In the genomic region with DNA sequence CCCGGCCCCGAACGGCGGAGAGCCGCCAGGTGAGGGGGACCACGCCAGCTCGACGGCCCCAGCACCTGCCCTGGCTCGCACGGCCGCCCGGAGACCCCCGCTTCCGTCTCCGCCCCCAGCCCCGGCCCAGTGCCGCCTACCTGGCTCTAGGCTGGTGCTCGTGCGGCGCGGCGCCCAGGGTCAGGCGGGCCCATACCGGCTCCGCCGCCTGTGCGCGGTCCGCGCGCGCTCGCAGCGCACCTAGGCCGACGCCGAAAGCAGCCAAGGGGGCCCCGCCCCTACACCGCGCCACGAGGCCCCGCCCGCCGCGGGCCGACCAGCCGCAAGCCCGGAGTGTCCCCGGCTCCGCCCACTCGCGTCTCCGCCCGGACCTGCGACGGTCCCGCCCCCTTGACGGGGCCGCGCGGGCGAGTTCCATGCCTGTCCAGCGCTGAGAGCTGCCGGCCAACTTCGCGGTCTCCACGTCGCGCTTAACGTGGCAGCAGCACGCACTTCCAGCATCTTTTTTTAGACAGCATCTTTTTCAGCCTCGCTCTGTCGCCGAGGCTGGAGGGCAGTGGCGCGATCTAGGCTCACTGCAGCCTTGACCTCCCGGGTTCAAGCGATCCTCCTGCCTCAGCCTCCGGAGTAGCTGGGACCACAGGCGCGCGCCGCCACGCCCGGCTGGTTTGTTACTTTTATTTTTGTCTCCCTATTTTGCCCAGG, we compare ENCODE assay signal across 1 cellular context.
A peak's percentile ranks its signal among the peaks of the same experiment; 100 is the strongest.
TF ChIP-seq lines count a peak whose summit lies in the region.

A gene with protein sequence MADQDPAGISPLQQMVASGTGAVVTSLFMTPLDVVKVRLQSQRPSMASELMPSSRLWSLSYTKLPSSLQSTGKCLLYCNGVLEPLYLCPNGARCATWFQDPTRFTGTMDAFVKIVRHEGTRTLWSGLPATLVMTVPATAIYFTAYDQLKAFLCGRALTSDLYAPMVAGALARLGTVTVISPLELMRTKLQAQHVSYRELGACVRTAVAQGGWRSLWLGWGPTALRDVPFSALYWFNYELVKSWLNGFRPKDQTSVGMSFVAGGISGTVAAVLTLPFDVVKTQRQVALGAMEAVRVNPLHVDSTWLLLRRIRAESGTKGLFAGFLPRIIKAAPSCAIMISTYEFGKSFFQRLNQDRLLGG (minus strand): TSS at position 253 of the 705 bp plus-strand sequence. CDS start 1,261 bp downstream, outside the sequence.

TF ChIP-seq in H1, 55 proteins besides CTCF, POLR2A, EP300 and RAD21:
- TF ChIP-seq, protein P1, sequence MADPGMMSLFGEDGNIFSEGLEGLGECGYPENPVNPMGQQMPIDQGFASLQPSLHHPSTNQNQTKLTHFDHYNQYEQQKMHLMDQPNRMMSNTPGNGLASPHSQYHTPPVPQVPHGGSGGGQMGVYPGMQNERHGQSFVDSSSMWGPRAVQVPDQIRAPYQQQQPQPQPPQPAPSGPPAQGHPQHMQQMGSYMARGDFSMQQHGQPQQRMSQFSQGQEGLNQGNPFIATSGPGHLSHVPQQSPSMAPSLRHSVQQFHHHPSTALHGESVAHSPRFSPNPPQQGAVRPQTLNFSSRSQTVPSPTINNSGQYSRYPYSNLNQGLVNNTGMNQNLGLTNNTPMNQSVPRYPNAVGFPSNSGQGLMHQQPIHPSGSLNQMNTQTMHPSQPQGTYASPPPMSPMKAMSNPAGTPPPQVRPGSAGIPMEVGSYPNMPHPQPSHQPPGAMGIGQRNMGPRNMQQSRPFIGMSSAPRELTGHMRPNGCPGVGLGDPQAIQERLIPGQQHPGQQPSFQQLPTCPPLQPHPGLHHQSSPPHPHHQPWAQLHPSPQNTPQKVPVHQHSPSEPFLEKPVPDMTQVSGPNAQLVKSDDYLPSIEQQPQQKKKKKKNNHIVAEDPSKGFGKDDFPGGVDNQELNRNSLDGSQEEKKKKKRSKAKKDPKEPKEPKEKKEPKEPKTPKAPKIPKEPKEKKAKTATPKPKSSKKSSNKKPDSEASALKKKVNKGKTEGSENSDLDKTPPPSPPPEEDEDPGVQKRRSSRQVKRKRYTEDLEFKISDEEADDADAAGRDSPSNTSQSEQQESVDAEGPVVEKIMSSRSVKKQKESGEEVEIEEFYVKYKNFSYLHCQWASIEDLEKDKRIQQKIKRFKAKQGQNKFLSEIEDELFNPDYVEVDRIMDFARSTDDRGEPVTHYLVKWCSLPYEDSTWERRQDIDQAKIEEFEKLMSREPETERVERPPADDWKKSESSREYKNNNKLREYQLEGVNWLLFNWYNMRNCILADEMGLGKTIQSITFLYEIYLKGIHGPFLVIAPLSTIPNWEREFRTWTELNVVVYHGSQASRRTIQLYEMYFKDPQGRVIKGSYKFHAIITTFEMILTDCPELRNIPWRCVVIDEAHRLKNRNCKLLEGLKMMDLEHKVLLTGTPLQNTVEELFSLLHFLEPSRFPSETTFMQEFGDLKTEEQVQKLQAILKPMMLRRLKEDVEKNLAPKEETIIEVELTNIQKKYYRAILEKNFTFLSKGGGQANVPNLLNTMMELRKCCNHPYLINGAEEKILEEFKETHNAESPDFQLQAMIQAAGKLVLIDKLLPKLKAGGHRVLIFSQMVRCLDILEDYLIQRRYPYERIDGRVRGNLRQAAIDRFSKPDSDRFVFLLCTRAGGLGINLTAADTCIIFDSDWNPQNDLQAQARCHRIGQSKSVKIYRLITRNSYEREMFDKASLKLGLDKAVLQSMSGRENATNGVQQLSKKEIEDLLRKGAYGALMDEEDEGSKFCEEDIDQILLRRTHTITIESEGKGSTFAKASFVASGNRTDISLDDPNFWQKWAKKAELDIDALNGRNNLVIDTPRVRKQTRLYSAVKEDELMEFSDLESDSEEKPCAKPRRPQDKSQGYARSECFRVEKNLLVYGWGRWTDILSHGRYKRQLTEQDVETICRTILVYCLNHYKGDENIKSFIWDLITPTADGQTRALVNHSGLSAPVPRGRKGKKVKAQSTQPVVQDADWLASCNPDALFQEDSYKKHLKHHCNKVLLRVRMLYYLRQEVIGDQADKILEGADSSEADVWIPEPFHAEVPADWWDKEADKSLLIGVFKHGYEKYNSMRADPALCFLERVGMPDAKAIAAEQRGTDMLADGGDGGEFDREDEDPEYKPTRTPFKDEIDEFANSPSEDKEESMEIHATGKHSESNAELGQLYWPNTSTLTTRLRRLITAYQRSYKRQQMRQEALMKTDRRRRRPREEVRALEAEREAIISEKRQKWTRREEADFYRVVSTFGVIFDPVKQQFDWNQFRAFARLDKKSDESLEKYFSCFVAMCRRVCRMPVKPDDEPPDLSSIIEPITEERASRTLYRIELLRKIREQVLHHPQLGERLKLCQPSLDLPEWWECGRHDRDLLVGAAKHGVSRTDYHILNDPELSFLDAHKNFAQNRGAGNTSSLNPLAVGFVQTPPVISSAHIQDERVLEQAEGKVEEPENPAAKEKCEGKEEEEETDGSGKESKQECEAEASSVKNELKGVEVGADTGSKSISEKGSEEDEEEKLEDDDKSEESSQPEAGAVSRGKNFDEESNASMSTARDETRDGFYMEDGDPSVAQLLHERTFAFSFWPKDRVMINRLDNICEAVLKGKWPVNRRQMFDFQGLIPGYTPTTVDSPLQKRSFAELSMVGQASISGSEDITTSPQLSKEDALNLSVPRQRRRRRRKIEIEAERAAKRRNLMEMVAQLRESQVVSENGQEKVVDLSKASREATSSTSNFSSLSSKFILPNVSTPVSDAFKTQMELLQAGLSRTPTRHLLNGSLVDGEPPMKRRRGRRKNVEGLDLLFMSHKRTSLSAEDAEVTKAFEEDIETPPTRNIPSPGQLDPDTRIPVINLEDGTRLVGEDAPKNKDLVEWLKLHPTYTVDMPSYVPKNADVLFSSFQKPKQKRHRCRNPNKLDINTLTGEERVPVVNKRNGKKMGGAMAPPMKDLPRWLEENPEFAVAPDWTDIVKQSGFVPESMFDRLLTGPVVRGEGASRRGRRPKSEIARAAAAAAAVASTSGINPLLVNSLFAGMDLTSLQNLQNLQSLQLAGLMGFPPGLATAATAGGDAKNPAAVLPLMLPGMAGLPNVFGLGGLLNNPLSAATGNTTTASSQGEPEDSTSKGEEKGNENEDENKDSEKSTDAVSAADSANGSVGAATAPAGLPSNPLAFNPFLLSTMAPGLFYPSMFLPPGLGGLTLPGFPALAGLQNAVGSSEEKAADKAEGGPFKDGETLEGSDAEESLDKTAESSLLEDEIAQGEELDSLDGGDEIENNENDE (IDR thresholded peaks at IDR 0.05; ENCODE audit: insufficient replicate concordance, low read length) = no peak
- TF ChIP-seq, protein P2, sequence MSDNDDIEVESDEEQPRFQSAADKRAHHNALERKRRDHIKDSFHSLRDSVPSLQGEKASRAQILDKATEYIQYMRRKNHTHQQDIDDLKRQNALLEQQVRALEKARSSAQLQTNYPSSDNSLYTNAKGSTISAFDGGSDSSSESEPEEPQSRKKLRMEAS (IDR thresholded peaks at IDR 0.05) = peak; percentile 48
- TF ChIP-seq, protein P3, sequence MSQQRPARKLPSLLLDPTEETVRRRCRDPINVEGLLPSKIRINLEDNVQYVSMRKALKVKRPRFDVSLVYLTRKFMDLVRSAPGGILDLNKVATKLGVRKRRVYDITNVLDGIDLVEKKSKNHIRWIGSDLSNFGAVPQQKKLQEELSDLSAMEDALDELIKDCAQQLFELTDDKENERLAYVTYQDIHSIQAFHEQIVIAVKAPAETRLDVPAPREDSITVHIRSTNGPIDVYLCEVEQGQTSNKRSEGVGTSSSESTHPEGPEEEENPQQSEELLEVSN (IDR thresholded peaks at IDR 0.05) = 0 out of 2 replicates have a peak, but pooled peaks have one; percentile 16
- TF ChIP-seq CBX5 (IDR thresholded peaks at IDR 0.05; ENCODE audit: low read depth, low read length) (no peak), KDM4A (IDR thresholded peaks at IDR 0.05; ENCODE audit: low read depth, low read length, severe bottlenecking) (peak; percentile 65), SUZ12 (IDR thresholded peaks at IDR 0.05; ENCODE audit: low read length) (no peak), JUN (IDR thresholded peaks at IDR 0.05; ENCODE audit: low read depth, low read length) (no peak), CTBP2 (IDR thresholded peaks at IDR 0.05; ENCODE audit: borderline replicate concordance, insufficient read depth, insufficient read length, low read length) (no peak), SIN3A (conservative IDR thresholded peaks at IDR 0.05 in 1 of 2, IDR thresholded peaks at IDR 0.05 in 1 of 2; ENCODE audit: low read depth in 1 of 2, low read length in 2 of 2) (peak; percentile 82 to 86; a peak in 3 of 4 replicates), RNF2 (IDR thresholded peaks at IDR 0.05; ENCODE audit: borderline replicate concordance, low read depth, low read length, missing control alignments, poor library complexity, severe bottlenecking) (peak; percentile 4), KDM1A (IDR thresholded peaks at IDR 0.05; ENCODE audit: borderline replicate concordance, low read length) (peak; percentile 96), HDAC2 (IDR thresholded peaks at IDR 0.05; ENCODE audit: borderline replicate concordance in 1 of 2, low read depth in 2 of 2, low read length in 2 of 2) (peak in 1 of 2 experiments; percentile 91; a peak in 1 of 4 replicates), BRCA1 (IDR thresholded peaks at IDR 0.05; ENCODE audit: low read depth, low read length) (no peak), SRF (IDR thresholded peaks at IDR 0.05; ENCODE audit: low read depth, low read length) (no peak), EGR1 (IDR thresholded peaks at IDR 0.05; ENCODE audit: borderline replicate concordance, low read depth, low read length) (peak; percentile 81; the same call in 1 of the 2 replicates), POU5F1 (IDR thresholded peaks at IDR 0.05; ENCODE audit: low read depth, low read length) (no peak), GABPA (IDR thresholded peaks at IDR 0.05; ENCODE audit: borderline replicate concordance, insufficient read depth, low read length) (no peak), TBP (IDR thresholded peaks at IDR 0.05; ENCODE audit: low read depth, low read length) (no peak; the same call in 1 of the 2 replicates), TAF7 (optimal IDR thresholded peaks at IDR 0.05; ENCODE audit: borderline replicate concordance, low read depth, low read length) (no peak), JUND (IDR thresholded peaks at IDR 0.05; ENCODE audit: low read length) (0 out of 2 replicates have a peak, but pooled peaks have one; percentile 17), KDM5A (IDR thresholded peaks at IDR 0.05; ENCODE audit: low read length) (no peak), ZNF274 (IDR thresholded peaks at IDR 0.05; ENCODE audit: borderline replicate concordance, extremely low read depth, low read length) (no peak), NANOG (IDR thresholded peaks at IDR 0.05; ENCODE audit: insufficient read depth, low read depth, low read length, poor library complexity, severe bottlenecking) (no peak), RBBP5 (IDR thresholded peaks at IDR 0.05; ENCODE audit: borderline replicate concordance, low read depth, low read length) (no peak), PHF8 (conservative IDR thresholded peaks at IDR 0.05; ENCODE audit: low read depth, low read length) (no peak; the same call in none of the 2 replicates), SP1 (IDR thresholded peaks at IDR 0.05; ENCODE audit: low read depth, low read length) (peak; percentile 83), BCL11A (IDR thresholded peaks at IDR 0.05; ENCODE audit: low read depth in 2 of 2, low read length in 2 of 2) (no peak), SIX5 (IDR thresholded peaks at IDR 0.05; ENCODE audit: low read depth, low read length) (no peak), SP4 (IDR thresholded peaks at IDR 0.05; ENCODE audit: low read length) (peak; percentile 33; the same call in 1 of the 2 replicates), CREB1 (IDR thresholded peaks at IDR 0.05) (peak; percentile 16; the same call in 1 of the 2 replicates), SP2 (IDR thresholded peaks at IDR 0.05; ENCODE audit: low read length) (no peak), ASH2L (IDR thresholded peaks at IDR 0.05; ENCODE audit: low read length) (peak; percentile 71), BACH1 (IDR thresholded peaks at IDR 0.05; ENCODE audit: low read length) (peak; percentile 76)
- TF ChIP-seq, protein P4, sequence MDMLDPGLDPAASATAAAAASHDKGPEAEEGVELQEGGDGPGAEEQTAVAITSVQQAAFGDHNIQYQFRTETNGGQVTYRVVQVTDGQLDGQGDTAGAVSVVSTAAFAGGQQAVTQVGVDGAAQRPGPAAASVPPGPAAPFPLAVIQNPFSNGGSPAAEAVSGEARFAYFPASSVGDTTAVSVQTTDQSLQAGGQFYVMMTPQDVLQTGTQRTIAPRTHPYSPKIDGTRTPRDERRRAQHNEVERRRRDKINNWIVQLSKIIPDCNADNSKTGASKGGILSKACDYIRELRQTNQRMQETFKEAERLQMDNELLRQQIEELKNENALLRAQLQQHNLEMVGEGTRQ (IDR thresholded peaks at IDR 0.05; ENCODE audit: low read length) = 0 out of 2 replicates have a peak, but pooled peaks have one; percentile 12
